In the genomic region with DNA sequence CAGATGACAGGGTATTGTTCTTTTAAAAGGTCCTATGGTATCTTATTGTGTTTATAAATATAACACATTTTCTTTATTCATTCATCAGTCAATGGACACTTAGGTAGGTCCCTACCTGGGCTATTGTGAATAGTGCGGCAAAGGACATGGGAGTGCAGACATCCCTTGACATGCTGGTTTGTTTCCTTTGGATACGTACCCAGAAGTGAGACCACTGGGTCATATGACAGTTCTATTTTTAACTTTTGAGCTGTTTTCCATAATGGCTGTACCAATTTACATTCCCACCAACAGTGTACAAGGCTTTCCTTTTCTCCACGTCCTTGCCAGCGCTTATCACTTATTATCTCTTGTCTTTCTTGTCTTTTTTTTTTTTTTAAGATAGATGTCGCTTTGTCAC, we compare ENCODE assay signal across 21 cellular contexts.
DNase-seq lines count a peak whose midpoint lies in the region; TF ChIP-seq lines count a peak whose summit lies in the region.
"Had no signal": no experiment of that assay in that cellular context is flagged by ENCODE, and none has a peak within 500 bp of the region (broad histone marks: within the 10 kb centered on the region; RNA-seq: fewer than 3 reads in every experiment).

No MANE protein-coding gene starts in this region.

- H3K9me3 ChIP-seq in GM23248 (ENCODE audit: low read depth) (no peaks in the 10 kb centered on the region), osteoblast (ENCODE audit: low read depth, low read length) (no peaks in the 10 kb centered on the region), Peyer's patch (no peaks in the 10 kb centered on the region)
- H3K9me3 ChIP-seq: left ventricle myocardium inferior, upper lobe of right lung had no signal

- H3K4me1 Mint-ChIP-seq in chondrocyte (ENCODE audit: low read depth) = peaks cover 18% of the 10 kb centered on the region
- H3K4me1 Mint-ChIP-seq: naive B cell had no signal

- H3K4me2 ChIP-seq in GM23248 (ENCODE audit: unreplicated experiment) (peak overlapping the region; percentile 46), osteoblast (ENCODE audit: insufficient read depth, low read length) (peak overlapping the region; percentile 29)

- 95 to 97% methylated on average over 5 of the region's 5 CpGs for WGBS in GM23248 (ENCODE audit: low coverage in 1 of 2, low lambda C conversion rate in 2 of 2, missing lambda C conversion rate in 2 of 2), 2 experiments

- peak overlapping the region; percentile 18; the same call in 1 of the 2 replicates for H3K9ac ChIP-seq in GM23248

- peak overlapping the region; percentile 90 for H3K27ac Mint-ChIP-seq in chondrocyte (ENCODE audit: unreplicated experiment)
- H3K27ac Mint-ChIP-seq: activated CD4-positive, alpha-beta memory T cell treated with anti-CD3 and anti-CD28 coated beads, Interleukin-2, amount 10 ng/mL, durations not matched to agents 7 days and 5 days; CD4-positive, alpha-beta T cell; dendritic cell treated with granulocyte-macrophage colony-stimulating factor and Interleukin-4, amounts not matched to agents 40 ng/mL and 50 ng/mL, for 4 days; naive B cell had no signal

- peak; percentile 8 for DNase-seq in GM23248
- no peak for DNase-seq in chondrocyte (ENCODE audit: low spot score)
- DNase-seq in osteoblast (ENCODE audit: insufficient read length, low spot score, missing footprints) = no peak
- no peak for DNase-seq in activated CD4-positive, CD25-positive, alpha-beta regulatory T cell treated with anti-CD3 and anti-CD28 coated beads, Interleukin-2, amount 50 U/mL, for 72 hours
- no peak for DNase-seq in Peyer's patch
- no peak for DNase-seq in central memory CD4-positive, alpha-beta T cell
- DNase-seq: activated CD4-positive, alpha-beta memory T cell treated with anti-CD3 and anti-CD28 coated beads, Interleukin-2, amount 10 ng/mL, durations not matched to agents 7 days and 5 days; CD4-positive, alpha-beta T cell; KG1; left ventricle myocardium inferior; naive B cell; NCI-H1417 treated with DMSO at 0.1 percent for 48 hours; NCI-H2081; NCI-H226; nucleus accumbens; RPMI8226 had no signal

- no peak for TF ChIP-seq CTCF in chondrocyte (IDR thresholded peaks at IDR 0.05)
- TF ChIP-seq CTCF in osteoblast (IDR thresholded peaks at IDR 0.05; ENCODE audit: extremely low read depth, low read depth, low read length) = no peak
- no peak for TF ChIP-seq CTCF in Peyer's patch (IDR thresholded peaks at IDR 0.05)

- no peaks in the 10 kb centered on the region for H3K27me3 Mint-ChIP-seq in chondrocyte (ENCODE audit: low read depth)
- H3K27me3 Mint-ChIP-seq: activated CD4-positive, alpha-beta memory T cell treated with anti-CD3 and anti-CD28 coated beads, Interleukin-2, amount 10 ng/mL, durations not matched to agents 7 days and 5 days; CD4-positive, alpha-beta T cell; dendritic cell treated with granulocyte-macrophage colony-stimulating factor and Interleukin-4, amounts not matched to agents 40 ng/mL and 50 ng/mL, for 4 days; naive B cell had no signal

- H3K27me3 ChIP-seq in ACC112 (ENCODE audit: insufficient read depth, low read length) (no peaks in the 10 kb centered on the region), GM23248 (replicated peaks; ENCODE audit: insufficient read depth) (no peaks in the 10 kb centered on the region), osteoblast (ENCODE audit: insufficient read depth, low read length) (no peaks in the 10 kb centered on the region), Peyer's patch (no peaks in the 10 kb centered on the region)
- H3K27me3 ChIP-seq: upper lobe of right lung had no signal

- H3K9me3 Mint-ChIP-seq in chondrocyte (ENCODE audit: low read depth) = peaks cover 12% of the 10 kb centered on the region

- H3F3A ChIP-seq in GM23248 (ENCODE audit: insufficient read depth) = peaks cover 8% of the 10 kb centered on the region; the same call in 1 of the 2 replicates

- H3K36me3 ChIP-seq in ACC112 (ENCODE audit: insufficient read depth, low read length) (no peaks in the 10 kb centered on the region), GM23248 (ENCODE audit: low read depth) (no peaks in the 10 kb centered on the region), osteoblast (ENCODE audit: insufficient read depth, low read length) (no peaks in the 10 kb centered on the region), Peyer's patch (no peaks in the 10 kb centered on the region)
- H3K36me3 ChIP-seq: left ventricle myocardium inferior, upper lobe of right lung had no signal

- no peak for TF ChIP-seq POLR2A in Peyer's patch (IDR thresholded peaks at IDR 0.05)

- H3K36me3 Mint-ChIP-seq in chondrocyte (ENCODE audit: low read depth) = peaks cover 3% of the 10 kb centered on the region
- H3K36me3 Mint-ChIP-seq: naive B cell had no signal

- no peak overlapping the region for H3K4me3 Mint-ChIP-seq in chondrocyte (ENCODE audit: unreplicated experiment)
- H3K4me3 Mint-ChIP-seq: activated CD4-positive, alpha-beta memory T cell treated with anti-CD3 and anti-CD28 coated beads, Interleukin-2, amount 10 ng/mL, durations not matched to agents 7 days and 5 days; CD4-positive, alpha-beta T cell; dendritic cell treated with granulocyte-macrophage colony-stimulating factor and Interleukin-4, amounts not matched to agents 40 ng/mL and 50 ng/mL, for 4 days; naive B cell had no signal

- H3K4me3 ChIP-seq in ACC112 (ENCODE audit: low read depth, low read length) = no peak overlapping the region
- peak overlapping the region; percentile 21; the same call in 1 of the 2 replicates for H3K4me3 ChIP-seq in GM23248
- H3K4me3 ChIP-seq in osteoblast (ENCODE audit: insufficient read depth, low read length) = no peak overlapping the region
- no peak overlapping the region for H3K4me3 ChIP-seq in Peyer's patch
- H3K4me3 ChIP-seq: GM12878, left ventricle myocardium inferior, skin epidermis, upper lobe of right lung had no signal

- in situ Hi-C loops in GM23248 (cut with MboI) = no loop called here

- H3K4me1 ChIP-seq in ACC112 (ENCODE audit: control insufficient read depth, insufficient read depth, low read length, unreplicated experiment) = peaks cover 10% of the 10 kb centered on the region
- peaks cover 16% of the 10 kb centered on the region for H3K4me1 ChIP-seq in GM23248 (ENCODE audit: insufficient read depth)
- H3K4me1 ChIP-seq in osteoblast (ENCODE audit: insufficient read depth, low read length) = peaks cover 4% of the 10 kb centered on the region
- H3K4me1 ChIP-seq in Peyer's patch = no peaks in the 10 kb centered on the region
- H3K4me1 ChIP-seq: left ventricle myocardium inferior, upper lobe of right lung had no signal

- H3K79me2 ChIP-seq in ACC112 (ENCODE audit: control insufficient read depth, insufficient read depth, low read length, unreplicated experiment) = no peaks in the 10 kb centered on the region
- no peaks in the 10 kb centered on the region for H3K79me2 ChIP-seq in GM23248 (ENCODE audit: insufficient read depth)
- H3K79me2 ChIP-seq in osteoblast (ENCODE audit: insufficient read depth, low read length) = no peaks in the 10 kb centered on the region

- H4K20me1 ChIP-seq in GM23248 (ENCODE audit: insufficient read depth) = no peaks in the 10 kb centered on the region
- no peaks in the 10 kb centered on the region for H4K20me1 ChIP-seq in osteoblast (ENCODE audit: insufficient read depth, low read length)

- H2AFZ ChIP-seq in ACC112 (ENCODE audit: low read length, unreplicated experiment) = no peak overlapping the region
- peak overlapping the region; percentile 22; the same call in 1 of the 2 replicates for H2AFZ ChIP-seq in GM23248
- no peak overlapping the region for H2AFZ ChIP-seq in osteoblast (ENCODE audit: low read length)

- H3K27ac ChIP-seq in ACC112 (ENCODE audit: low read depth, low read length) = peak overlapping the region; percentile 79
- peak overlapping the region; percentile 57 for H3K27ac ChIP-seq in GM23248
- peak overlapping the region; percentile 31 for H3K27ac ChIP-seq in osteoblast (ENCODE audit: low read depth, low read length)
- H3K27ac ChIP-seq in Peyer's patch = no peak overlapping the region
- H3K27ac ChIP-seq: left ventricle myocardium inferior, skin epidermis, upper lobe of right lung had no signal

- no peaks in the 10 kb centered on the region for H3K9me2 ChIP-seq in GM23248 (ENCODE audit: insufficient read depth)

Comparison
In these comparisons a context has a peak if more than half of its experiments do, and no peak if none do; other contexts are left out.
1. H3K27ac ChIP-seq: peak in ACC112 (single experiment), GM23248 (single experiment) and osteoblast (single experiment); none in Peyer's patch (0 of 4).